ENCODE assay signal across 8 cellular contexts in the genomic region with DNA sequence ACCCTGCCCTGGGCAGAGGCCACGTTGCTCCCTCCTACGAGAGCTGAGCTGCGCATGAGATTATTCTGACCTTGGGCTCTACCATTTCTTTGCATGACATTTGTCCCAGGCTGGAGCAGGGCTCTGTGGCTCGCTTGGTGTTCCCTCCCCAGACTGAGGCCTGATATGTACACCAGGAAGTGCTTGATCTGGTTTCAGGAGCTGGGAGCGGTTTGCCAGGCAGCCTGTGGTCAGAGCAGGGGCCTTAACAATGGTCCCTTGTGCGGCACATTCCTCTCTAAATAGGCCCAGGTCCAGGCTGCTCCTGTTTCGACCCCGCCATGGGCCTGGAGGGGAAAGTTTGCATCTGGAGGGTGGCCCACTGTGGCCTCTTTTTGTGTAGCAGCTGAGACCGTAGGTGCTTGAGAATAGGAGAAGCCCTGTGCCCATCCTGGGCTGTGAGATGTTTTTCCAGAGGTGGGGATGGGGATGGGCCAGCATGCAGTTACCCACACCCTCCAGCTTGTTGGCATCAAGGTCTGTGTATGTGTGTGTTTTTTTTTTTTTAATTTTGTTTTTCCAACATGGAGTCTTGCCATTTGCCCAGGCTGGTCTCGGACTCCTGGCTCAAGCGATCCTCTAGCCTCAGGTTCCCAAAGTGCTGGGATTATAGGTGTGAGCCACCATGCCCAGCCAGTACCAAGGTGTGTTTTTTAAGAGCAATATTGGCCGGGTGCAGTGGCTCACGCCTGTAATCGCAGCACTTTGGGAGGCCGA.
DNase-seq lines count a peak whose midpoint lies in the region; ATAC-seq and TF ChIP-seq lines count a peak whose summit lies in the region.

No MANE protein-coding gene starts in this region.

- TF ChIP-seq POLR2A in transverse colon (IDR thresholded peaks at IDR 0.05) = no peak

- peaks cover 19% of the 10 kb centered on the region for H3K36me3 Mint-ChIP-seq in activated CD4-positive, alpha-beta T cell treated with anti-CD3 and anti-CD28 coated beads, Interleukin-2, amount 10 ng/mL, durations not matched to agents 24 days and 14 days (ENCODE audit: low read depth)
- peaks cover 74% of the 10 kb centered on the region for H3K36me3 Mint-ChIP-seq in dendritic cell treated with granulocyte-macrophage colony-stimulating factor and Interleukin-4, amounts not matched to agents 40 ng/mL and 50 ng/mL, for 4 days (ENCODE audit: low read depth)
- no peaks in the 10 kb centered on the region for H3K36me3 Mint-ChIP-seq in activated naive CD4-positive, alpha-beta T cell treated with anti-CD3 and anti-CD28 coated beads for 36 hours (ENCODE audit: low read depth)

- CTCF ChIA-PET in activated naive CD4-positive, alpha-beta T cell treated with anti-CD3 and anti-CD28 coated beads for 36 hours (lab: Charles Lee) = interaction anchor here (0.6 kb wide), 1 partner anchor 692 kb away, joined by 3 read pairs; no protein-coding TSS in a partner anchor

- intact Hi-C loops in activated CD4-positive, alpha-beta T cell treated with anti-CD3 and anti-CD28 coated beads, Interleukin-2, amount 10 ng/mL, durations not matched to agents 24 days and 14 days (cut with micrococcal nuclease) = no loop called here
- intact Hi-C loops in dendritic cell treated with granulocyte-macrophage colony-stimulating factor and Interleukin-4, amounts not matched to agents 40 ng/mL and 50 ng/mL, for 4 days (cut with micrococcal nuclease) = no loop called here
- intact Hi-C loops in transverse colon (cut with DNase I; ENCODE audit: low total_unique reads) = loop anchor here (1.0 kb wide), 1 partner anchor 43 kb away; no protein-coding TSS in a partner anchor
- intact Hi-C loops in activated naive CD4-positive, alpha-beta T cell treated with anti-CD3 and anti-CD28 coated beads for 36 hours (cut with micrococcal nuclease) = no loop called here

- H3K9me3 Mint-ChIP-seq in activated CD4-positive, alpha-beta T cell treated with anti-CD3 and anti-CD28 coated beads, Interleukin-2, amount 10 ng/mL, durations not matched to agents 24 days and 14 days = no peaks in the 10 kb centered on the region
- H3K9me3 Mint-ChIP-seq in dendritic cell treated with granulocyte-macrophage colony-stimulating factor and Interleukin-4, amounts not matched to agents 40 ng/mL and 50 ng/mL, for 4 days = no peaks in the 10 kb centered on the region
- H3K9me3 Mint-ChIP-seq in activated naive CD4-positive, alpha-beta T cell treated with anti-CD3 and anti-CD28 coated beads for 36 hours = no peaks in the 10 kb centered on the region

- H3K27me3 ChIP-seq in transverse colon = no peaks in the 10 kb centered on the region

- in situ Hi-C loops in transverse colon (cut with MboI; ENCODE audit: low pct_ligation_motif_present in 1 of 4, low pct_unique_long_range_greater_than_20kb in 1 of 4, low sequenced_read_pairs in 3 of 4) = no loop called here

- no peaks in the 10 kb centered on the region for H3K27me3 Mint-ChIP-seq in activated CD4-positive, alpha-beta T cell treated with anti-CD3 and anti-CD28 coated beads, Interleukin-2, amount 10 ng/mL, durations not matched to agents 24 days and 14 days
- H3K27me3 Mint-ChIP-seq in dendritic cell treated with granulocyte-macrophage colony-stimulating factor and Interleukin-4, amounts not matched to agents 40 ng/mL and 50 ng/mL, for 4 days = no peaks in the 10 kb centered on the region
- no peaks in the 10 kb centered on the region for H3K27me3 Mint-ChIP-seq in activated naive CD4-positive, alpha-beta T cell treated with anti-CD3 and anti-CD28 coated beads for 36 hours (ENCODE audit: low read depth)

- peak overlapping the region; percentile 51 for H3K27ac Mint-ChIP-seq in activated CD4-positive, alpha-beta T cell treated with anti-CD3 and anti-CD28 coated beads, Interleukin-2, amount 10 ng/mL, durations not matched to agents 24 days and 14 days
- H3K27ac Mint-ChIP-seq in dendritic cell treated with granulocyte-macrophage colony-stimulating factor and Interleukin-4, amounts not matched to agents 40 ng/mL and 50 ng/mL, for 4 days = peak overlapping the region; percentile 15
- H3K27ac Mint-ChIP-seq in activated naive CD4-positive, alpha-beta T cell treated with anti-CD3 and anti-CD28 coated beads for 36 hours = no peak overlapping the region

- H3K4me1 Mint-ChIP-seq in activated CD4-positive, alpha-beta T cell treated with anti-CD3 and anti-CD28 coated beads, Interleukin-2, amount 10 ng/mL, durations not matched to agents 24 days and 14 days = peaks cover 75% of the 10 kb centered on the region
- H3K4me1 Mint-ChIP-seq in dendritic cell treated with granulocyte-macrophage colony-stimulating factor and Interleukin-4, amounts not matched to agents 40 ng/mL and 50 ng/mL, for 4 days (ENCODE audit: low read depth) = peaks cover 90% of the 10 kb centered on the region
- H3K4me1 Mint-ChIP-seq in activated naive CD4-positive, alpha-beta T cell treated with anti-CD3 and anti-CD28 coated beads for 36 hours (ENCODE audit: low read depth) = peaks cover 65% of the 10 kb centered on the region

- TF ChIP-seq EP300 in transverse colon (IDR thresholded peaks at IDR 0.05; ENCODE audit: low read depth) = no peak

- H3K36me3 ChIP-seq in mesodermal cell (ENCODE audit: control insufficient read depth, insufficient read depth, low read length) (peaks cover 30% of the 10 kb centered on the region), transverse colon (no peaks in the 10 kb centered on the region)

- H3K4me3 Mint-ChIP-seq in activated CD4-positive, alpha-beta T cell treated with anti-CD3 and anti-CD28 coated beads, Interleukin-2, amount 10 ng/mL, durations not matched to agents 24 days and 14 days = no peak overlapping the region
- no peak overlapping the region for H3K4me3 Mint-ChIP-seq in dendritic cell treated with granulocyte-macrophage colony-stimulating factor and Interleukin-4, amounts not matched to agents 40 ng/mL and 50 ng/mL, for 4 days
- no peak overlapping the region for H3K4me3 Mint-ChIP-seq in activated naive CD4-positive, alpha-beta T cell treated with anti-CD3 and anti-CD28 coated beads for 36 hours

- WGBS in mesodermal cell (ENCODE audit: insufficient coverage in 2 of 2), 2 experiments = 75 to 86% methylated on average over 15 of the region's 15 CpGs
- WGBS in transverse colon (ENCODE audit: low coverage in 1 of 2), 2 donors = 86% methylated on average over 12 of the region's 15 CpGs; no CpG with 5 or more reads in 1 of the 2 donors

- H3K4me3 ChIP-seq in mesodermal cell (ENCODE audit: extremely low read depth, insufficient read depth, low read length, poor library complexity, severe bottlenecking) = no peak overlapping the region
- H3K4me3 ChIP-seq in transverse colon = no peak overlapping the region

- H3K9me3 ChIP-seq in mesodermal cell (ENCODE audit: control insufficient read depth, low read length) (no peaks in the 10 kb centered on the region), transverse colon (no peaks in the 10 kb centered on the region)

- H3K4me1 ChIP-seq in mesodermal cell (ENCODE audit: control insufficient read depth, insufficient read depth, low read length, poor library complexity, severe bottlenecking) (peaks cover 53% of the 10 kb centered on the region), transverse colon (peaks cover 44 to 54% (median 51%) of the 10 kb centered on the region in 4 donors)

- TF ChIP-seq CTCF in transverse colon (IDR thresholded peaks at IDR 0.05) = no peak

- no peak for ATAC-seq in HG02970 (IDR thresholded peaks at IDR 0.05; ENCODE audit: low FRiP score, unreplicated experiment)

- DNase-seq in activated CD4-positive, alpha-beta T cell treated with anti-CD3 and anti-CD28 coated beads, Interleukin-2, amount 10 ng/mL, durations not matched to agents 24 days and 14 days = no peak
- no peak for DNase-seq in activated CD4-positive, alpha-beta T cell treated with anti-CD3 and anti-CD28 coated beads for 48 hours
- DNase-seq in transverse colon (peak; percentile 53), GOT3 (lab: John Stamatoyannopoulos, UW) (no peak)
- DNase-seq in activated naive CD4-positive, alpha-beta T cell treated with anti-CD3 and anti-CD28 coated beads for 36 hours = no peak

- H3K27ac ChIP-seq in mesodermal cell (ENCODE audit: low read depth, low read length, severe bottlenecking) = peak overlapping the region; percentile 76
- peak overlapping the region; percentile 80 to 91 (median 88) for H3K27ac ChIP-seq in transverse colon
